ENCODE assay signal across 12 cellular contexts in the genomic region with DNA sequence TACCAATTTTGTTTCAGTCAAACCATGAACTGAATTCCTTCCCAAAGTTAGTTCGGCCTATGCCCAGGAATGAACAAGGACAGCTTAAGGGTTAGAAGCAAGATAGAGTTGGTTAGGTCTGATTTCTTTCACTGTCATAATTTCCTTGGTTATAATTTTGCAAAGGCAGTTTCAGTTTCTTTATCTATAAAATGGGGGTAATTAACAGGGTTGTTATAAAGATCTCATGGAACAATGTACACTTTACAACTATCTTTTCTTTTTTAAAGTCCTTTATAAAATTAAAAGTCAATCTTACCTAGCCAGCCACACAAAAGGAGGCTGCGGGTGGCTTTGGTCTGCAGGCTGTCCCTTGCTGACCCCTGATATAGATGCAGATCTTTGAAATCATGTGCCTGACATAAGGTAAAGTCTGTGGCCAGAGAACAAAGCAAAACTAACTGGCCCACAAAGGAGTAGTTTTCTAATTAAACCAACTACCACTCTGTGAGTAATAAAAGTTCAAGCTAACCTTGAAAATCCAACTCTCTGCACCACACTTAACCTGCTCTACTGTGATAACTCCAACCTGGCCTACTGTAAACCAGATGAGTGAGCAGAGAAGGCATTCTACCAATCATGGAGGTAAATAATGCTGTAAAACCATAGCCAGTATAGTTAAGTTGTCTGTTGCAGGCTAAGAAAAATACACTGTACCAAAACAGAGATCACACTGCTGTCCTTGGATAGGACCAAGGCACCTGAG. TPM values are rescaled to one million over a fixed set of nuclear protein-coding genes. Genes with fewer than 3 reads are reported as not detected.
A peak's percentile ranks its signal among the peaks of the same experiment; 100 is the strongest.
DNase-seq lines count a peak whose midpoint lies in the region; TF ChIP-seq lines count a peak whose summit lies in the region.
"Had no signal": no experiment of that assay in that cellular context is flagged by ENCODE, and none has a peak within 500 bp of the region (broad histone marks: within the 10 kb centered on the region; RNA-seq: fewer than 3 reads in every experiment).

No MANE protein-coding gene starts in this region.

- peaks cover 97% of the 10 kb centered on the region for H3K4me1 Mint-ChIP-seq in activated naive CD4-positive, alpha-beta T cell treated with anti-CD3 and anti-CD28 coated beads, Interleukin-2, amount 10 ng/mL, durations not matched to agents 7 days and 5 days
- H3K4me1 Mint-ChIP-seq in activated naive CD8-positive, alpha-beta T cell (ENCODE audit: low read depth): peaks cover 96% of the 10 kb centered on the region
- H3K4me1 Mint-ChIP-seq in type B pancreatic cell (ENCODE audit: unreplicated experiment): peaks cover 14% of the 10 kb centered on the region

- H3K27me3 Mint-ChIP-seq in activated naive CD4-positive, alpha-beta T cell treated with anti-CD3 and anti-CD28 coated beads, Interleukin-2, amount 10 ng/mL, durations not matched to agents 7 days and 5 days: no peaks in the 10 kb centered on the region
- no peaks in the 10 kb centered on the region for H3K27me3 Mint-ChIP-seq in activated naive CD8-positive, alpha-beta T cell
- no peaks in the 10 kb centered on the region for H3K27me3 Mint-ChIP-seq in type B pancreatic cell

- no peaks in the 10 kb centered on the region for H3K9me3 ChIP-seq in mesodermal cell (ENCODE audit: control insufficient read depth, low read length)
- H3K9me3 ChIP-seq: heart right ventricle, upper lobe of right lung had no signal

- peak overlapping the region; percentile 96 for H3K27ac Mint-ChIP-seq in activated naive CD4-positive, alpha-beta T cell treated with anti-CD3 and anti-CD28 coated beads, Interleukin-2, amount 10 ng/mL, durations not matched to agents 7 days and 5 days
- H3K27ac Mint-ChIP-seq in activated naive CD8-positive, alpha-beta T cell: peak overlapping the region; percentile 98
- H3K27ac Mint-ChIP-seq in type B pancreatic cell: peak overlapping the region; percentile 85

- H3K9me3 Mint-ChIP-seq in activated naive CD4-positive, alpha-beta T cell treated with anti-CD3 and anti-CD28 coated beads, Interleukin-2, amount 10 ng/mL, durations not matched to agents 7 days and 5 days: no peaks in the 10 kb centered on the region
- no peaks in the 10 kb centered on the region for H3K9me3 Mint-ChIP-seq in activated naive CD8-positive, alpha-beta T cell (ENCODE audit: low read depth)
- H3K9me3 Mint-ChIP-seq in type B pancreatic cell: no peaks in the 10 kb centered on the region

- peaks cover 55% of the 10 kb centered on the region for H3K36me3 ChIP-seq in mesodermal cell (ENCODE audit: control insufficient read depth, insufficient read depth, low read length)
- H3K36me3 ChIP-seq: heart right ventricle, upper lobe of right lung had no signal

- no peak overlapping the region for H3K4me3 ChIP-seq in mesodermal cell (ENCODE audit: extremely low read depth, insufficient read depth, low read length, poor library complexity, severe bottlenecking)
- H3K4me3 ChIP-seq: heart right ventricle, upper lobe of right lung had no signal

- TF ChIP-seq CTCF in type B pancreatic cell (conservative IDR thresholded peaks at IDR 0.05): no peak

- H3K36me3 Mint-ChIP-seq in activated naive CD4-positive, alpha-beta T cell treated with anti-CD3 and anti-CD28 coated beads, Interleukin-2, amount 10 ng/mL, durations not matched to agents 7 days and 5 days: peaks cover 84% of the 10 kb centered on the region
- H3K36me3 Mint-ChIP-seq in activated naive CD8-positive, alpha-beta T cell: peaks cover 46% of the 10 kb centered on the region
- H3K36me3 Mint-ChIP-seq in type B pancreatic cell: peaks cover 49% of the 10 kb centered on the region

- no peak for DNase-seq in activated naive CD4-positive, alpha-beta T cell treated with anti-CD3 and anti-CD28 coated beads, Interleukin-2, amount 10 ng/mL, durations not matched to agents 7 days and 5 days
- no peak for DNase-seq in activated naive CD4-positive, alpha-beta T cell treated with anti-CD3 and anti-CD28 coated beads, Interleukin-2, amount 50 U/mL, for 16 hours
- no peak for DNase-seq in type B pancreatic cell (ENCODE audit: extremely low spot score, unreplicated experiment)
- no peak for DNase-seq in DMS79 treated with DMSO at 0.1 percent for 48 hours (lab: John Stamatoyannopoulos, UW)
- DNase-seq in NCI-H146 treated with DMSO at 0.1 percent for 48 hours (lab: John Stamatoyannopoulos, UW; ENCODE audit: unreplicated experiment): no peak
- no peak for DNase-seq in GM19240 (ENCODE audit: insufficient read length, low spot score)
- DNase-seq: heart right ventricle, NCI-H2081, SHP77, upper lobe of right lung had no signal

- WGBS in mesodermal cell (ENCODE audit: insufficient coverage in 2 of 2), 2 experiments: 100% methylated on average over 1 of the region's 2 CpGs; no CpG with 5 or more reads in 1 of the 2 experiments

- peak overlapping the region; percentile 57 for H3K4me3 Mint-ChIP-seq in activated naive CD4-positive, alpha-beta T cell treated with anti-CD3 and anti-CD28 coated beads, Interleukin-2, amount 10 ng/mL, durations not matched to agents 7 days and 5 days
- peak overlapping the region; percentile 78 for H3K4me3 Mint-ChIP-seq in activated naive CD8-positive, alpha-beta T cell
- H3K4me3 Mint-ChIP-seq in type B pancreatic cell: peak overlapping the region; percentile 34

- H3K4me1 ChIP-seq in mesodermal cell (ENCODE audit: control insufficient read depth, insufficient read depth, low read length, poor library complexity, severe bottlenecking): peaks cover 44% of the 10 kb centered on the region

- peak overlapping the region; percentile 96 for H3K27ac ChIP-seq in mesodermal cell (ENCODE audit: low read depth, low read length, severe bottlenecking)
- H3K27ac ChIP-seq: upper lobe of right lung had no signal

- CTCF ChIA-PET in activated naive CD4-positive, alpha-beta T cell treated with anti-CD3 and anti-CD28 coated beads, Interleukin-2, amount 10 ng/mL, durations not matched to agents 7 days and 5 days (lab: Charles Lee): interaction anchor here (1.5 kb wide), 1 partner anchor 16 kb away, joined by 3 read pairs; no protein-coding TSS in a partner anchor

RNA-seq across cellular contexts. Expression of gene SLC38A1, which starts 49.5 kb away (rescaled TPM):
- 66.4 TPM for polyA plus RNA-seq in mesodermal cell (2013, experiment 1 of 2)
- polyA plus RNA-seq in mesodermal cell (2013, experiment 2 of 2): 62.8 TPM
- 99.8 and 174 TPM in 2 replicates for total RNA-seq in type B pancreatic cell (ENCODE audit: low replicate concordance)
